28 cellular contexts compared by ENCODE assay signal in genomic region chr2:182167882-182168281, GRCh38.
"Had no signal": no experiment of that assay in that cellular context is flagged by ENCODE, and none has a peak within 500 bp of the region (broad histone marks: within the 10 kb centered on the region; RNA-seq: fewer than 3 reads in every experiment).

No MANE protein-coding gene starts in this region.

- H3K4me3 ChIP-seq: cardiac muscle cell, K562, SK-N-MC had no signal

- H3K27ac ChIP-seq: brain microvascular endothelial cell, cardiac muscle cell, SK-N-MC had no signal

- H3K36me3 ChIP-seq: brain microvascular endothelial cell, cardiac muscle cell had no signal

- ATAC-seq: activated CD8-positive, alpha-beta memory T cell treated with anti-CD3 and anti-CD28 coated beads, Interleukin-2, amount 10 ng/mL, durations not matched to agents 7 days and 5 days; activated naive CD4-positive, alpha-beta T cell treated with anti-CD3 and anti-CD28 coated beads, Interleukin-2, amount 50 U/mL, for 72 hours; activated naive CD8-positive, alpha-beta T cell treated with anti-CD3 and anti-CD28 coated beads, Interleukin-2, amount 50 U/mL, for 24 hours; activated T-cell treated with anti-CD3 and anti-CD28 coated beads, Interleukin-2, amount 50 U/mL, for 4 hours; K562; Right ventricle myocardium inferior; T-cell had no signal

- DNase-seq: activated B cell treated with CpG ODN at 0.5 μM for 24 hours; activated CD4-positive, alpha-beta T cell treated with anti-CD3 and anti-CD28 coated beads for 1 hour; activated CD4-positive, alpha-beta T cell treated with anti-CD3 and anti-CD28 coated beads, Interleukin-2, amount 10 ng/mL, durations not matched to agents 24 days and 14 days; activated CD4-positive, alpha-beta T cell treated with anti-CD3 and anti-CD28 coated beads, Interleukin-2, amount 50 U/mL, for 48 hours; activated CD8-positive, alpha-beta memory T cell treated with anti-CD3 and anti-CD28 coated beads, Interleukin-2, amount 10 ng/mL, durations not matched to agents 7 days and 5 days; activated effector memory CD4-positive, alpha-beta T cell treated with anti-CD3 and anti-CD28 coated beads, Interleukin-2, amount 50 U/mL, for 16 hours; activated naive CD4-positive, alpha-beta T cell treated with Interleukin-2 at 50 U/mL for 16 hours; activated naive CD8-positive, alpha-beta T cell treated with anti-CD3 and anti-CD28 coated beads, Interleukin-2, amount 50 U/mL, for 24 hours; activated T-cell treated with anti-CD3 and anti-CD28 coated beads, Interleukin-2, amount 50 U/mL, for 4 hours; brain microvascular endothelial cell; Kasumi-1; NCI-H1092; NCI-H1417; NCI-H1694; NCI-H2029; NCI-H2107; NCI-H2171 treated with DMSO at 0.1 percent for 48 hours; NCI-H226; NCI-H526; NCI-H774; T-cell; T-helper 2 cell; T1000 had no signal

- H3K27me3 ChIP-seq: brain microvascular endothelial cell, cardiac muscle cell had no signal
